ENCODE assay signal across 13 cellular contexts in genomic region chr12:50690923-50691322, GRCh38.
DNase-seq lines count a peak whose midpoint lies in the region; TF ChIP-seq lines count a peak whose summit lies in the region.
"Had no signal": no experiment of that assay in that cellular context is flagged by ENCODE, and none has a peak within 500 bp of the region (broad histone marks: within the 10 kb centered on the region; RNA-seq: fewer than 3 reads in every experiment).

No MANE protein-coding gene starts in this region.

- intact Hi-C loops in testis (cut with DNase I; ENCODE audit: low total_unique reads) = no loop called here

- no peaks in the 10 kb centered on the region for H3K9me3 ChIP-seq in testis
- H3K9me3 ChIP-seq: neutrophil, upper lobe of left lung had no signal

- TF ChIP-seq POLR2A in testis (IDR thresholded peaks at IDR 0.05) = no peak

- WGBS in testis, 2 donors = 18 to 23% methylated on average over 3 of the region's 3 CpGs

- H3K36me3 ChIP-seq in testis (ENCODE audit: low read depth, missing control alignments) = no peaks in the 10 kb centered on the region

- H3K27me3 ChIP-seq in layer of hippocampus (ENCODE audit: control insufficient read depth, insufficient read depth, low read length) = no peaks in the 10 kb centered on the region
- H3K27me3 ChIP-seq in testis = no peaks in the 10 kb centered on the region
- H3K27me3 ChIP-seq: neutrophil, upper lobe of left lung had no signal

- peak overlapping the region; percentile 69 for H3K27ac ChIP-seq in layer of hippocampus (ENCODE audit: low read depth, low read length)
- H3K27ac ChIP-seq in testis = peak overlapping the region; percentile 67 to 81
- H3K27ac ChIP-seq: neutrophil, upper lobe of left lung had no signal

- DNase-seq in NCI-H748 (lab: John Stamatoyannopoulos, UW; ENCODE audit: unreplicated experiment) (peak; percentile 7), NCI-H748 treated with DMSO at 0.1 percent for 48 hours (lab: John Stamatoyannopoulos, UW) (no peak), dermis blood vessel endothelial cell (peak; percentile 60), testis (peak; percentile 92), HT-29 (ENCODE audit: low spot score) (no peak), DMS 273 treated with DMSO at 0.1 percent for 48 hours (lab: John Stamatoyannopoulos, UW) (no peak)
- no peak for DNase-seq in stimulated activated CD4-positive, alpha-beta T cell treated with anti-CD3 and anti-CD28 coated beads, Interleukin-15, amount 100 ng/mL, for 24 hours
- DNase-seq: activated effector memory CD4-positive, alpha-beta T cell treated with anti-CD3 and anti-CD28 coated beads, Interleukin-2, amount 50 U/mL, for 16 hours; effector memory CD8-positive, alpha-beta T cell; NCI-H226; upper lobe of left lung had no signal

- peaks cover 19% of the 10 kb centered on the region for H3K4me1 ChIP-seq in testis
- H3K4me1 ChIP-seq: upper lobe of left lung had no signal

- H3K4me3 ChIP-seq in testis = no peak overlapping the region
- H3K4me3 ChIP-seq: upper lobe of left lung had no signal

- no peak for TF ChIP-seq CTCF in testis (IDR thresholded peaks at IDR 0.05)

Comparison
In these comparisons a context has a peak if more than half of its experiments do, and no peak if none do; other contexts are left out.
1. DNase-seq: peak in NCI-H748 (single experiment), dermis blood vessel endothelial cell (single experiment) and testis (single experiment); none in NCI-H748 treated with DMSO at 0.1 percent for 48 hours (single experiment), HT-29 (single experiment), DMS 273 treated with DMSO at 0.1 percent for 48 hours (single experiment) and stimulated activated CD4-positive, alpha-beta T cell treated with anti-CD3 and anti-CD28 coated beads, Interleukin-15, amount 100 ng/mL, for 24 hours (single experiment).